Comparison of ENCODE assay signal across 17 cellular contexts in genomic region chr4:181944527-181944926, GRCh38.
"Had no signal": no experiment of that assay in that cellular context is flagged by ENCODE, and none has a peak within 500 bp of the region (broad histone marks: within the 10 kb centered on the region; RNA-seq: fewer than 3 reads in every experiment).

No MANE protein-coding gene starts in this region.

- H3K27ac ChIP-seq: body of pancreas, esophagus squamous epithelium, heart right ventricle, left ventricle myocardium inferior, tibial artery had no signal

- H3K4me1 ChIP-seq: body of pancreas, esophagus squamous epithelium, heart right ventricle, left ventricle myocardium inferior, tibial artery had no signal

- H3K4me3 ChIP-seq: body of pancreas, esophagus squamous epithelium, heart right ventricle, left ventricle myocardium inferior, tibial artery had no signal

- H3K27me3 ChIP-seq: body of pancreas, esophagus squamous epithelium, tibial artery had no signal

- DNase-seq: activated B cell treated with CpG ODN at 0.5 μM for 24 hours; activated CD4-positive, alpha-beta memory T cell treated with anti-CD3 and anti-CD28 coated beads for 36 hours; activated CD4-positive, alpha-beta T cell treated with anti-CD3 and anti-CD28 coated beads for 4 hours; activated naive CD4-positive, alpha-beta T cell treated with anti-CD3 and anti-CD28 coated beads for 36 hours; activated T-cell treated with anti-CD3 and anti-CD28 coated beads, Interleukin-2, amount 50 U/mL, for 1 hour; body of pancreas; dermis blood vessel endothelial cell; effector memory CD8-positive, alpha-beta T cell; esophagus squamous epithelium; heart right ventricle; kidney glomerular epithelial cell; left ventricle myocardium inferior; mammary epithelial cell; midbrain; nucleus accumbens; stimulated activated naive CD4-positive, alpha-beta T cell treated with Interleukin-2 at 50 U/mL for 16 hours; tibial artery had no signal

- H3K9me3 ChIP-seq: body of pancreas, esophagus squamous epithelium, heart right ventricle, left ventricle myocardium inferior, tibial artery had no signal

- H3K36me3 ChIP-seq: esophagus squamous epithelium, heart right ventricle, left ventricle myocardium inferior, tibial artery had no signal
